1 cellular context compared by ENCODE assay signal in the genomic region with DNA sequence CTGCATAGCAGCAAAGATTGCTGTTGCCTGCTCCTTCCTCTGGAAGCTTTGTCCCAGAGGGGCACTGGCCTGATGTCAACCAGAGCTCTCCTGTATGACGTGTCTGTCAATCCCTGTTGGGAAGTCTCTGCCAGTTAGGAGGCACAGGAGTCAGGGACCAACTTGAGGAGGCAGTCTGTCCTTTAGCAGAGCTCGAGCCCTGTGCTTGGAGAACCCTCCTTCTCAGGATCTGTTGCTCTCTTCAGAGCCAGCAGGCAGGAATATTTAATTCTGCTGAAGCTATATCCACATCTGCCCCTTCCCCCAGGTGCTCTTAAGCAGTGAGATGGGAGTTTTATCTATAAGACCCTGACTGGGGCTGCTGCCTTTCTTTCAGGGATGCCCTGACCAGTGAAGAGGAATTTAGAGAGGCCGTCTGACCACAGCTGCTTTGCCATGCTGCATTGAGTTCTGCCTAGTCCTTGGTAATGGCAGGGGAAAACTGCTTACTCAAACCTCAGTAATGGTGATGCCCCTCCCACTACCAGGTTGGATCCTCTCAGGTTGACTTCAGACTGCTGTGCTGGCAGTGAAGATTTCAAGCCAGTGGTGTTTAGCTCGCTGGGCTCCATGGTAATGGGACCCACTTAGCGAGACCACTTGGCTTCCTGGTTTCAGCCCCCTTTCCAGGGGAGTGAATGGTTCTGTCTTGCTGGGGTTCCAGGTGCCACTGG.
TF ChIP-seq lines count a peak whose summit lies in the region.

No MANE protein-coding gene starts in this region.

TF ChIP-seq in H1, 55 proteins besides CTCF, POLR2A, EP300 and RAD21:
- TF ChIP-seq SIRT6 (IDR thresholded peaks at IDR 0.05; ENCODE audit: low read length) (no peak), ZNF274 (IDR thresholded peaks at IDR 0.05; ENCODE audit: borderline replicate concordance, extremely low read depth, low read length) (no peak), SP1 (IDR thresholded peaks at IDR 0.05; ENCODE audit: low read depth, low read length) (no peak), BACH1 (IDR thresholded peaks at IDR 0.05; ENCODE audit: low read length) (no peak), TAF7 (optimal IDR thresholded peaks at IDR 0.05; ENCODE audit: borderline replicate concordance, low read depth, low read length) (no peak), JUND (IDR thresholded peaks at IDR 0.05; ENCODE audit: low read length) (no peak), SIN3A (conservative IDR thresholded peaks at IDR 0.05 in 1 of 2, IDR thresholded peaks at IDR 0.05 in 1 of 2; ENCODE audit: low read depth in 1 of 2, low read length in 2 of 2) (no peak), SP4 (IDR thresholded peaks at IDR 0.05; ENCODE audit: low read length) (no peak), CBX8 (IDR thresholded peaks at IDR 0.05; ENCODE audit: borderline replicate concordance, low read depth, low read length) (no peak)
- TF ChIP-seq, protein P1, sequence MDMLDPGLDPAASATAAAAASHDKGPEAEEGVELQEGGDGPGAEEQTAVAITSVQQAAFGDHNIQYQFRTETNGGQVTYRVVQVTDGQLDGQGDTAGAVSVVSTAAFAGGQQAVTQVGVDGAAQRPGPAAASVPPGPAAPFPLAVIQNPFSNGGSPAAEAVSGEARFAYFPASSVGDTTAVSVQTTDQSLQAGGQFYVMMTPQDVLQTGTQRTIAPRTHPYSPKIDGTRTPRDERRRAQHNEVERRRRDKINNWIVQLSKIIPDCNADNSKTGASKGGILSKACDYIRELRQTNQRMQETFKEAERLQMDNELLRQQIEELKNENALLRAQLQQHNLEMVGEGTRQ (IDR thresholded peaks at IDR 0.05; ENCODE audit: low read length) = no peak
- TF ChIP-seq, protein P2, sequence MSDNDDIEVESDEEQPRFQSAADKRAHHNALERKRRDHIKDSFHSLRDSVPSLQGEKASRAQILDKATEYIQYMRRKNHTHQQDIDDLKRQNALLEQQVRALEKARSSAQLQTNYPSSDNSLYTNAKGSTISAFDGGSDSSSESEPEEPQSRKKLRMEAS (IDR thresholded peaks at IDR 0.05) = no peak
